Comparison of ENCODE assay signal across 1 cellular context in the genomic region with DNA sequence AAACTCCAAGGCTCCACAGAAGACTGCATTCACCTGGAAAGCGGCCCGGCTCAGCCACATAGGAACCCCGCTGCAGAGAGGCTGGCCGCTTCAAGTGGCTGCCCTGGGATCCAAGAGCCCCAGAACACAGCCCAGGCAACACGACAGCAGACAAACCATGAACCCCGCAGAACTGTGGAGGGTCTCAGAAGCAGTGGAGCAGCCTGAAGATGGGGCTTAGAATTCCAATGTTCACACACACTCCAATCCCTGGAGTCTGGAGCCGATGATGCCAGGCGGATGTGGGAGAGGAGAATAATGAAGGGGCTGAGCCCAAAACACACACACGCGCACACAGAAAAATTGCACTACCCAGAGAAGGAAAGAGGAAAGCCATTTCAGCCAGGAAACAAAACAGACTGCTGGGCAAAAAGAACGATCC.
TF ChIP-seq lines count a peak whose summit lies in the region.

No MANE protein-coding gene starts in this region.

TF ChIP-seq in WTC11, 78 proteins besides CTCF, POLR2A, EP300 and RAD21 (continued from another document):
- TF ChIP-seq, protein P1, sequence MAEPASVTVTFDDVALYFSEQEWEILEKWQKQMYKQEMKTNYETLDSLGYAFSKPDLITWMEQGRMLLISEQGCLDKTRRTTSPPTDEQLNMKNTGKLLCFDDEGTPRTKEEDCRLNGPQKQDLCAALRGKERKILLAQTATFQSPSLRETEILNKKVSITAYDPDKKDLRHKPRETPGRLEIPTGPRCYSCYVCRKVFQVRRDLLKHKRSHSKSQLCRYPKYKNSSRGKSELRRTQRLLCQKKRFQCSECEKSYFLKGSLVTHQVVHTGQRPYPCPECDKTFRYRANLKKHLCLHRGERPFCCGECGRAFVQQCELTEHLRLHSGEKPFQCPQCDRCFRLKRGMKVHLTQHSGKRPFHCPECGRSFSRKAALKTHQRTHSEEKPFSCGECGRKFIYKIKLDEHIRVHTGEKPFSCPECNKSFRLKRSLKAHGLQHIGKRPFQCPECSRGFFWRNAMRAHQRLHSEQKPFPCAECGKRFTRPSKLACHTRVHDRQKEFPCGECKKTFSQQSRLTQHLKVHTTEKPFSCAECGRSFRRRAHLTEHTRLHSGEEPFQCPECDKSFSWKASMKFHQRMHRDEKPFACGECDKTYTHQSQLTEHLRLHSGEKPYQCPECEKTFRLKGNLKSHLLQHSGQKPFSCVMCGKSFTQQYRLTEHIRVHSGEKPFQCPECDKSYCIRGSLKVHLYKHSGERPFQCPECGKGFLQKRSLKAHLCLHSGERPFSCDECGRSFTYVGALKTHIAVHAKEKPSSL (CRISPR knock-in tag; conservative IDR thresholded peaks at IDR 0.05) = no peak
- TF ChIP-seq TEAD4 (CRISPR knock-in tag; IDR thresholded peaks at IDR 0.05) (no peak), SMAD3 (CRISPR knock-in tag; IDR thresholded peaks at IDR 0.05; ENCODE audit: borderline replicate concordance) (no peak)
- TF ChIP-seq, protein P2, sequence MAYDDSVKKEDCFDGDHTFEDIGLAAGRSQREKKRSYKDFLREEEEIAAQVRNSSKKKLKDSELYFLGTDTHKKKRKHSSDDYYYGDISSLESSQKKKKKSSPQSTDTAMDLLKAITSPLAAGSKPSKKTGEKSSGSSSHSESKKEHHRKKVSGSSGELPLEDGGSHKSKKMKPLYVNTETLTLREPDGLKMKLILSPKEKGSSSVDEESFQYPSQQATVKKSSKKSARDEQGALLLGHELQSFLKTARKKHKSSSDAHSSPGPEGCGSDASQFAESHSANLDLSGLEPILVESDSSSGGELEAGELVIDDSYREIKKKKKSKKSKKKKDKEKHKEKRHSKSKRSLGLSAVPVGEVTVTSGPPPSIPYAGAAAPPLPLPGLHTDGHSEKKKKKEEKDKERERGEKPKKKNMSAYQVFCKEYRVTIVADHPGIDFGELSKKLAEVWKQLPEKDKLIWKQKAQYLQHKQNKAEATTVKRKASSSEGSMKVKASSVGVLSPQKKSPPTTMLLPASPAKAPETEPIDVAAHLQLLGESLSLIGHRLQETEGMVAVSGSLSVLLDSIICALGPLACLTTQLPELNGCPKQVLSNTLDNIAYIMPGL (CRISPR knock-in tag; IDR thresholded peaks at IDR 0.05) = no peak
